Comparison of ENCODE assay signal across 26 cellular contexts in the genomic region with DNA sequence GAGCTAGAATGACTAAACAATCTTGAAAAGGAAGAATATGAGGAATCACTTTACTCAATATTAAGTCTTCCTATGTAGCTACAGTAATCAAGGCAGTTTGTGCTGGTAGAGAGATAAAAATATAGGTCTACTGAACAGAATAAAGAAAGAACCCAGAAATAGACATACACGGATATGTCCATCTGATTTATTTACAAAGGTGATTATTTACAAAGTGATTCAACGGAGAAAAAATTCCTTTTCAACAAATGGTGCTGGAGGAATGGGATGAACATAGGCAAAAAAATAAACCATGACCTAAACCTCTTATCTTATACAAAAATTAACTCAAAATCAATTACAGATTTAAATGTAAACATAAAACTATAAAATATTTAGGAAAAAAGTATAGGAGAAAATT.
"Had no signal": no experiment of that assay in that cellular context is flagged by ENCODE, and none has a peak within 500 bp of the region (broad histone marks: within the 10 kb centered on the region; RNA-seq: fewer than 3 reads in every experiment).

No MANE protein-coding gene starts in this region.

- H3K4me1 ChIP-seq: adrenal gland, gastrocnemius medialis, thyroid gland, vagina had no signal

- H3K27me3 ChIP-seq: adrenal gland, ascending aorta, gastrocnemius medialis, stomach, thyroid gland, upper lobe of left lung, vagina had no signal

- H3K36me3 ChIP-seq: adrenal gland, ascending aorta, gastrocnemius medialis, stomach, thyroid gland, upper lobe of left lung, vagina had no signal

- H3K9me3 ChIP-seq: adrenal gland, ascending aorta, gastrocnemius medialis, stomach, thyroid gland, upper lobe of left lung, vagina had no signal

- DNase-seq: activated CD4-positive, alpha-beta T cell treated with anti-CD3 and anti-CD28 coated beads for 4 hours; activated CD4-positive, alpha-beta T cell treated with anti-CD3 and anti-CD28 coated beads, Interleukin-2, amount 50 U/mL, for 4 hours; activated naive CD4-positive, alpha-beta T cell; activated T-cell treated with anti-CD3 and anti-CD28 coated beads for 4 hours; activated T-cell treated with anti-CD3 and anti-CD28 coated beads, Interleukin-2, amount 50 U/mL, for 72 hours; adrenal gland; cortex of kidney; effector memory CD8-positive, alpha-beta T cell; erythroblast; gastrocnemius medialis; glutamatergic neuron; left cardiac atrium; left ventricle myocardium superior; naive B cell; occipital lobe; posterior cingulate gyrus; right cardiac atrium; stimulated activated CD4-positive, alpha-beta T cell treated with anti-CD3 and anti-CD28 coated beads, Interleukin-15, amount 100 ng/mL, for 24 hours; stimulated activated CD4-positive, alpha-beta T cell treated with anti-CD3 and anti-CD28 coated beads, Interleukin-2, amount 100 ng/mL, for 24 hours; stimulated activated naive B cell treated with anti-CD40 and anti-IgM and Interleukin-4, amounts not matched to agents 10 μg/mL and 1 μg/mL and 100 μg/mL, for 72 hours; stomach; thyroid gland; upper lobe of left lung had no signal

- H3K27ac ChIP-seq: adrenal gland, ascending aorta, gastrocnemius medialis, thyroid gland, vagina had no signal

- FAIRE-seq: keratinocyte had no signal

- H3K4me3 ChIP-seq: adrenal gland, ascending aorta, gastrocnemius medialis, stomach, thyroid gland, upper lobe of left lung, vagina had no signal

- ATAC-seq: activated T-cell treated with anti-CD3 and anti-CD28 coated beads, Interleukin-2, amount 50 U/mL, for 72 hours; effector memory CD8-positive, alpha-beta T cell; gastrocnemius medialis; left cardiac atrium; left ventricle myocardium superior; right cardiac atrium; stimulated activated naive B cell treated with anti-CD40 and anti-IgM and Interleukin-4, amounts not matched to agents 10 μg/mL and 1 μg/mL and 100 μg/mL, for 72 hours had no signal
